Comparison of ENCODE assay signal across 27 cellular contexts in genomic region chr12:46198913-46199312, GRCh38.
DNase-seq lines count a peak whose midpoint lies in the region; ATAC-seq and TF ChIP-seq lines count a peak whose summit lies in the region.
"Had no signal": no experiment of that assay in that cellular context is flagged by ENCODE, and none has a peak within 500 bp of the region (broad histone marks: within the 10 kb centered on the region; RNA-seq: fewer than 3 reads in every experiment).

No MANE protein-coding gene starts in this region.

- POLR2A ChIA-PET in activated CD4-positive, alpha-beta T cell treated with anti-CD3 and anti-CD28 coated beads for 36 hours (lab: Charles Lee), result no interaction called here
- POLR2A ChIA-PET in CD8-positive, alpha-beta memory T cell (lab: Charles Lee), result no interaction called here
- POLR2A ChIA-PET in OCI-LY7 (lab: Charles Lee), result interaction anchor here (0.7 to 1.3 kb wide), 3 partner anchors 10 to 765 kb away, joined by 3 read pairs; no protein-coding TSS in a partner anchor

- no peak overlapping the region for H3K4me3 Mint-ChIP-seq in activated CD4-positive, alpha-beta T cell treated with anti-CD3 and anti-CD28 coated beads for 36 hours
- no peak overlapping the region for H3K4me3 Mint-ChIP-seq in CD8-positive, alpha-beta memory T cell
- no peak overlapping the region for H3K4me3 Mint-ChIP-seq in central memory CD8-positive, alpha-beta T cell
- H3K4me3 Mint-ChIP-seq: H9; stimulated activated naive CD8-positive, alpha-beta T cell treated with anti-CD3 and anti-CD28 coated beads, Interleukin-15, amount 100 ng/mL, for 72 hours had no signal

- no TSS peak for BruUV-seq in OCI-LY7 (replicated peaks; lab: Mats Ljungman, UMichigan)

- H3K27me3 Mint-ChIP-seq in activated CD4-positive, alpha-beta T cell treated with anti-CD3 and anti-CD28 coated beads for 36 hours, result no peaks in the 10 kb centered on the region
- H3K27me3 Mint-ChIP-seq in CD8-positive, alpha-beta memory T cell, result no peaks in the 10 kb centered on the region
- H3K27me3 Mint-ChIP-seq in central memory CD8-positive, alpha-beta T cell, result no peaks in the 10 kb centered on the region
- H3K27me3 Mint-ChIP-seq: stimulated activated naive CD8-positive, alpha-beta T cell treated with anti-CD3 and anti-CD28 coated beads, Interleukin-15, amount 100 ng/mL, for 72 hours had no signal

- TF ChIP-seq POLR2A in Peyer's patch (IDR thresholded peaks at IDR 0.05), result no peak

- H3K9me2 ChIP-seq in OCI-LY7 (ENCODE audit: insufficient read depth, low read length), result no peaks in the 10 kb centered on the region

- no peaks in the 10 kb centered on the region for H3K9me3 ChIP-seq in CD8-positive, alpha-beta memory T cell (ENCODE audit: low read length)
- H3K9me3 ChIP-seq in OCI-LY7 (ENCODE audit: low read length) (no peaks in the 10 kb centered on the region), Peyer's patch (no peaks in the 10 kb centered on the region)
- H3K9me3 ChIP-seq: colonic mucosa, left ventricle myocardium inferior, tibial nerve had no signal

- H3K27ac ChIP-seq in CD8-positive, alpha-beta memory T cell (ENCODE audit: low read depth, low read length), result no peak overlapping the region
- peak overlapping the region; percentile 27; the same call in 1 of the 2 replicates for H3K27ac ChIP-seq in VCaP
- H3K27ac ChIP-seq in OCI-LY7 (ENCODE audit: low read depth, low read length, poor library complexity, severe bottlenecking), result no peak overlapping the region
- no peak overlapping the region for H3K27ac ChIP-seq in Peyer's patch
- H3K27ac ChIP-seq: colonic mucosa, left ventricle myocardium inferior, tibial nerve had no signal

- no peak overlapping the region for H2AFZ ChIP-seq in OCI-LY7 (ENCODE audit: low read length)

- H3K27ac Mint-ChIP-seq in activated CD4-positive, alpha-beta T cell treated with anti-CD3 and anti-CD28 coated beads for 36 hours, result peak overlapping the region; percentile 56
- peak overlapping the region in 6 of 8 donors; percentile 7 to 83 (median 26) for H3K27ac Mint-ChIP-seq in CD8-positive, alpha-beta memory T cell
- H3K27ac Mint-ChIP-seq in central memory CD8-positive, alpha-beta T cell (ENCODE audit: low read depth), result peak overlapping the region; percentile 56
- H3K27ac Mint-ChIP-seq: H9 had no signal

- H3K36me3 Mint-ChIP-seq in activated CD4-positive, alpha-beta T cell treated with anti-CD3 and anti-CD28 coated beads for 36 hours (ENCODE audit: low read depth), result peaks cover 89% of the 10 kb centered on the region
- peaks cover 34 to 95% (median 42%) of the 10 kb centered on the region in 3 donors for H3K36me3 Mint-ChIP-seq in CD8-positive, alpha-beta memory T cell
- peaks cover 94% of the 10 kb centered on the region for H3K36me3 Mint-ChIP-seq in central memory CD8-positive, alpha-beta T cell (ENCODE audit: insufficient read depth)

- peaks cover 8% of the 10 kb centered on the region for H3K9me3 Mint-ChIP-seq in activated CD4-positive, alpha-beta T cell treated with anti-CD3 and anti-CD28 coated beads for 36 hours (ENCODE audit: low read depth)
- no peaks in the 10 kb centered on the region for H3K9me3 Mint-ChIP-seq in CD8-positive, alpha-beta memory T cell
- no peaks in the 10 kb centered on the region for H3K9me3 Mint-ChIP-seq in central memory CD8-positive, alpha-beta T cell

- peaks cover 64% of the 10 kb centered on the region for H3K36me3 ChIP-seq in CD8-positive, alpha-beta memory T cell (ENCODE audit: insufficient read depth, low read length)
- H3K36me3 ChIP-seq in OCI-LY7 (ENCODE audit: insufficient read depth, low read length) (peaks cover 99% of the 10 kb centered on the region), Peyer's patch (peaks cover 0 to 78% (median 0%) of the 10 kb centered on the region in 3 donors)

- CTCF ChIA-PET in activated CD4-positive, alpha-beta T cell treated with anti-CD3 and anti-CD28 coated beads for 36 hours (lab: Charles Lee), result interaction anchor here (1.3 kb wide), 1 partner anchor 10 kb away, joined by 4 read pairs; no protein-coding TSS in a partner anchor
- CTCF ChIA-PET in CD8-positive, alpha-beta memory T cell (lab: Charles Lee), result no interaction called here
- CTCF ChIA-PET in OCI-LY7 (lab: Charles Lee; ENCODE audit: unreplicated experiment), result no interaction called here

- H3K4me1 Mint-ChIP-seq in activated CD4-positive, alpha-beta T cell treated with anti-CD3 and anti-CD28 coated beads for 36 hours, result peaks cover 12% of the 10 kb centered on the region
- peaks cover 11 to 19% (median 18%) of the 10 kb centered on the region in 3 donors for H3K4me1 Mint-ChIP-seq in CD8-positive, alpha-beta memory T cell
- peaks cover 12% of the 10 kb centered on the region for H3K4me1 Mint-ChIP-seq in central memory CD8-positive, alpha-beta T cell
- H3K4me1 Mint-ChIP-seq: H9 had no signal

- no peaks in the 10 kb centered on the region for H4K20me1 ChIP-seq in OCI-LY7 (ENCODE audit: insufficient read depth, low read length)

- H3K27me3 ChIP-seq in CD8-positive, alpha-beta memory T cell (ENCODE audit: insufficient read depth, low read length, poor library complexity, severe bottlenecking), result no peaks in the 10 kb centered on the region
- no peaks in the 10 kb centered on the region for H3K27me3 ChIP-seq in Peyer's patch
- H3K27me3 ChIP-seq: colonic mucosa, tibial nerve had no signal

- H3K79me2 ChIP-seq in OCI-LY7 (ENCODE audit: insufficient read depth, low read depth, low read length), result no peaks in the 10 kb centered on the region

- no peaks in the 10 kb centered on the region for H3K4me1 ChIP-seq in CD8-positive, alpha-beta memory T cell (ENCODE audit: insufficient read depth, low read length)
- no peaks in the 10 kb centered on the region for H3K4me1 ChIP-seq in OCI-LY7 (ENCODE audit: insufficient read depth, low read length, poor library complexity, severe bottlenecking)
- no peaks in the 10 kb centered on the region for H3K4me1 ChIP-seq in Peyer's patch
- H3K4me1 ChIP-seq: colonic mucosa, tibial nerve had no signal

- H3K4me3 ChIP-seq in CD8-positive, alpha-beta memory T cell (ENCODE audit: low read length), result no peak overlapping the region
- H3K4me3 ChIP-seq in OCI-LY7 (ENCODE audit: low read depth, low read length, poor library complexity, severe bottlenecking), result no peak overlapping the region
- H3K4me3 ChIP-seq in Peyer's patch, result no peak overlapping the region
- H3K4me3 ChIP-seq: colonic mucosa, K562, left ventricle myocardium inferior, tibial nerve had no signal

- no peak for TF ChIP-seq CTCF in VCaP (conservative IDR thresholded peaks at IDR 0.05)
- TF ChIP-seq CTCF in OCI-LY7 (conservative IDR thresholded peaks at IDR 0.05; ENCODE audit: low read length), result no peak
- no peak for TF ChIP-seq CTCF in Peyer's patch (IDR thresholded peaks at IDR 0.05)

- no peak overlapping the region for H3K4me2 ChIP-seq in OCI-LY7 (ENCODE audit: low read length)

- ATAC-seq in activated CD4-positive, alpha-beta T cell treated with anti-CD3 and anti-CD28 coated beads for 36 hours, result no peak
- no peak for ATAC-seq in central memory CD8-positive, alpha-beta T cell (replicated peaks; ENCODE audit: extremely low read depth, poor library complexity, severe bottlenecking)
- ATAC-seq: K562; stimulated activated naive CD8-positive, alpha-beta T cell treated with anti-CD3 and anti-CD28 coated beads, Interleukin-15, amount 100 ng/mL, for 72 hours had no signal

- intact Hi-C loops in activated CD4-positive, alpha-beta T cell treated with anti-CD3 and anti-CD28 coated beads for 36 hours (cut with DNase I, micrococcal nuclease), result no loop called here
- intact Hi-C loops in OCI-LY7 (cut with micrococcal nuclease; ENCODE audit: unreplicated experiment), result no loop called here

- no peak for DNase-seq in activated CD4-positive, alpha-beta T cell treated with anti-CD3 and anti-CD28 coated beads for 36 hours
- no peak for DNase-seq in activated CD4-positive, alpha-beta T cell treated with anti-CD3 and anti-CD28 coated beads for 4 hours
- DNase-seq in CD8-positive, alpha-beta memory T cell, result no peak
- no peak for DNase-seq in central memory CD8-positive, alpha-beta T cell (ENCODE audit: low spot score in 2 of 2)
- DNase-seq in OCI-LY7 (ENCODE audit: low spot score) (no peak), Peyer's patch (no peak), CD1c-positive myeloid dendritic cell (ENCODE audit: extremely low spot score) (no peak)
- DNase-seq: 8988T; activated CD4-positive, alpha-beta T cell treated with anti-CD3 and anti-CD28 coated beads for 1 hour; activated CD8-positive, alpha-beta memory T cell treated with anti-CD3 and anti-CD28 coated beads, Interleukin-2, amount 50 U/mL, for 48 hours; activated effector memory CD4-positive, alpha-beta T cell treated with anti-CD3 and anti-CD28 coated beads, Interleukin-2, amount 50 U/mL, for 16 hours; anterior cingulate cortex; colonic mucosa; effector CD8-positive, alpha-beta T cell; H9; islet precursor cell; left ventricle myocardium inferior; NCI-H1105 treated with DMSO at 0.1 percent for 48 hours; NCI-H1930; NCI-H2227 treated with DMSO at 0.1 percent for 48 hours; NCI-H69; occipital lobe; stimulated activated naive CD8-positive, alpha-beta T cell treated with anti-CD3 and anti-CD28 coated beads, Interleukin-15, amount 100 ng/mL, for 72 hours; SW 1271 had no signal
